In genomic region chr5:170070556-170071412, GRCh38 we compare ENCODE assay signal across 8 cellular contexts. TPM values are rescaled to one million over a fixed set of nuclear protein-coding genes. Genes with fewer than 3 reads are reported as not detected.
DNase-seq lines count a peak whose midpoint lies in the region; ATAC-seq, FAIRE-seq and TF ChIP-seq lines count a peak whose summit lies in the region.

No MANE protein-coding gene starts in this region.

- no peak overlapping the region for H3K27ac ChIP-seq in DND-41 (ENCODE audit: low read length)
- no peak overlapping the region for H3K27ac ChIP-seq in IMR-90 (ENCODE audit: insufficient read depth, low read length)
- H3K27ac ChIP-seq in lower lobe of right lung, result no peak overlapping the region

- H2AFZ ChIP-seq in DND-41 (ENCODE audit: low read depth, low read length), result no peak overlapping the region
- peak overlapping the region; percentile 26 for H2AFZ ChIP-seq in IMR-90 (replicated peaks; ENCODE audit: low read length, poor library complexity)

- no peaks in the 10 kb centered on the region for H3K9me3 ChIP-seq in DND-41 (ENCODE audit: insufficient read depth, low read length, severe bottlenecking)
- no peaks in the 10 kb centered on the region for H3K9me3 ChIP-seq in IMR-90 (ENCODE audit: control insufficient read depth, insufficient read depth, low read length)
- H3K9me3 ChIP-seq in lower lobe of right lung, result no peaks in the 10 kb centered on the region

- FAIRE-seq in bronchial epithelial cell (lab: Jason Lieb, UNC), result no peak

- H3K9ac ChIP-seq in DND-41 (ENCODE audit: low read depth, low read length) (no peak overlapping the region), IMR-90 (ENCODE audit: low read depth, low read length) (no peak overlapping the region)

- no peak overlapping the region for H2BK120ac ChIP-seq in IMR-90 (ENCODE audit: low read depth, low read length)

- H3K4ac ChIP-seq in IMR-90 (ENCODE audit: low read depth, low read length), result no peak overlapping the region

- H3K27me3 ChIP-seq in DND-41 (ENCODE audit: insufficient read depth, low read length, poor library complexity) (no peaks in the 10 kb centered on the region), IMR-90 (ENCODE audit: control insufficient read depth, insufficient read depth, low read length) (peaks cover 4% of the 10 kb centered on the region), bronchial epithelial cell (ENCODE audit: control insufficient read depth, insufficient read depth, low read length) (peaks cover 2% of the 10 kb centered on the region), lower lobe of right lung (ENCODE audit: low read depth) (no peaks in the 10 kb centered on the region)

- H3K4me3 ChIP-seq in DND-41 (ENCODE audit: low read depth in 1 of 2, low read length in 2 of 2) (no peak overlapping the region), IMR-90 (ENCODE audit: insufficient read depth, low read depth, low read length) (no peak overlapping the region), bronchial epithelial cell (ENCODE audit: low read depth, low read length) (no peak overlapping the region), lower lobe of right lung (no peak overlapping the region)

- no peak overlapping the region for H4K91ac ChIP-seq in IMR-90 (ENCODE audit: insufficient read depth, low read depth, low read length)

- H3K4me1 ChIP-seq in DND-41 (ENCODE audit: insufficient read depth, low read length) (no peaks in the 10 kb centered on the region), IMR-90 (ENCODE audit: control insufficient read depth, insufficient read depth, low read length) (no peaks in the 10 kb centered on the region), lower lobe of right lung (no peaks in the 10 kb centered on the region)

- no peaks in the 10 kb centered on the region for H3K9me1 ChIP-seq in IMR-90 (ENCODE audit: insufficient read depth, low read length)

- peaks cover 77% of the 10 kb centered on the region for H3K36me3 ChIP-seq in DND-41 (ENCODE audit: insufficient read depth, low read length)
- no peaks in the 10 kb centered on the region for H3K36me3 ChIP-seq in IMR-90 (ENCODE audit: control insufficient read depth, insufficient read depth, low read length)
- H3K36me3 ChIP-seq in bronchial epithelial cell (ENCODE audit: control insufficient read depth, insufficient read depth, low read length), result no peaks in the 10 kb centered on the region
- peaks cover 34% of the 10 kb centered on the region for H3K36me3 ChIP-seq in lower lobe of right lung

- BruUV-seq in IMR-90 (replicated peaks; lab: Mats Ljungman, UMichigan), result no TSS peak

- H3K23ac ChIP-seq in IMR-90 (ENCODE audit: low read depth, low read length), result no peak overlapping the region

- dilution Hi-C loops in IMR-90 (cut with HindIII; ENCODE audit: low sequenced_read_pairs, unreplicated experiment), result no loop called here

- peak; percentile 69 for ATAC-seq in DND-41 (ENCODE audit: insufficient read depth, low read depth)
- ATAC-seq in IMR-90 (ENCODE audit: low read depth), result peak; percentile 97
- ATAC-seq in lower lobe of right lung, result peak; percentile 63 to 66
- no peak for ATAC-seq in HG03439 (IDR thresholded peaks at IDR 0.05; ENCODE audit: unreplicated experiment)
- ATAC-seq in esophagus mucosa, result no peak
- ATAC-seq in GM21367 (IDR thresholded peaks at IDR 0.05; ENCODE audit: unreplicated experiment), result no peak

- no peak overlapping the region for H2BK15ac ChIP-seq in IMR-90 (ENCODE audit: low read depth, low read length)

- no peaks in the 10 kb centered on the region for H4K20me1 ChIP-seq in DND-41 (ENCODE audit: insufficient read depth, low read length)
- H4K20me1 ChIP-seq in IMR-90 (ENCODE audit: insufficient read depth, low read length), result no peaks in the 10 kb centered on the region

- H4K8ac ChIP-seq in IMR-90 (ENCODE audit: low read depth in 2 of 2, low read length in 2 of 2), result no peak overlapping the region

- no peak overlapping the region for H3K4me2 ChIP-seq in DND-41 (ENCODE audit: insufficient read depth, low read length)
- no peak overlapping the region for H3K4me2 ChIP-seq in IMR-90 (ENCODE audit: low read depth, low read length)

- WGBS in IMR-90 (ENCODE audit: extremely low coverage in 2 of 2, insufficient read length in 1 of 2), 2 experiments, result 14% methylated on average over 11 of the region's 14 CpGs; no CpG with 5 or more reads in 1 of the 2 experiments

- in situ Hi-C loops in IMR-90 (cut with MboI; ENCODE audit: low sequenced_read_pairs), result no loop called here

- no peaks in the 10 kb centered on the region for H3K79me2 ChIP-seq in DND-41 (ENCODE audit: insufficient read depth, low read length)

- H3K56ac ChIP-seq in IMR-90 (ENCODE audit: extremely low read depth, insufficient read depth, low read length), result no peak overlapping the region

- no peak overlapping the region for H4K5ac ChIP-seq in IMR-90 (ENCODE audit: low read depth, low read length)

- no peak overlapping the region for H2AK9ac ChIP-seq in IMR-90 (replicated peaks; ENCODE audit: low read depth, low read length, poor library complexity)

- intact Hi-C loops in IMR-90 (cut with micrococcal nuclease), result loop anchor here (1.0 to 10.0 kb wide), 4 partner anchors 90 to 1086 kb away; partner anchors contain the start of genes INSYN2B and SPDL1
- intact Hi-C loops in lower lobe of right lung (cut with DNase I), result no loop called here

- CTCF ChIA-PET in IMR-90 (lab: Yijun Ruan, JAX), result interaction anchor here (0.5 to 2.3 kb wide), 15 partner anchors 9 to 487 kb away, joined by 3 to 15 read pairs (median 3); partner anchors contain the start of genes INSYN2B and SPDL1

- TF ChIP-seq CTCF in DND-41 (IDR thresholded peaks at IDR 0.05; ENCODE audit: borderline replicate concordance, extremely low read depth, low read length, poor library complexity, severe bottlenecking) (peak; percentile 69), IMR-90 (conservative IDR thresholded peaks at IDR 0.05; ENCODE audit: low read depth, low read length) (peak; percentile 62), bronchial epithelial cell (IDR thresholded peaks at IDR 0.05; ENCODE audit: insufficient read depth, low read length, severe bottlenecking) (peak; percentile 81), lower lobe of right lung (IDR thresholded peaks at IDR 0.05) (peak; percentile 64)

- no peak for TF ChIP-seq POLR2A in IMR-90 (IDR thresholded peaks at IDR 0.05; ENCODE audit: low read depth, low read length)

- H3K79me1 ChIP-seq in IMR-90 (ENCODE audit: low read depth in 1 of 2, low read length in 2 of 2), result no peaks in the 10 kb centered on the region

- no peak overlapping the region for H2AK5ac ChIP-seq in IMR-90 (ENCODE audit: low read depth, low read length)

- H3K18ac ChIP-seq in IMR-90 (ENCODE audit: low read depth, low read length), result no peak overlapping the region

- H2BK5ac ChIP-seq in IMR-90 (ENCODE audit: low read depth, low read length, poor library complexity, severe bottlenecking), result no peak overlapping the region

- no peak overlapping the region for H2BK20ac ChIP-seq in IMR-90 (ENCODE audit: low read depth, low read length)

- peak; percentile 46 for DNase-seq in DND-41
- peak; percentile 45 for DNase-seq in IMR-90
- DNase-seq in bronchial epithelial cell (ENCODE audit: low read depth), result peak; percentile 4
- peak; percentile 56 for DNase-seq in lower lobe of right lung
- DNase-seq in KG1 (lab: John Stamatoyannopoulos, UW), result no peak

- no peak overlapping the region for H3K14ac ChIP-seq in IMR-90 (replicated peaks; ENCODE audit: low read depth, low read length)

- peak; percentile 72 for TF ChIP-seq RAD21 in IMR-90 (IDR thresholded peaks at IDR 0.05; ENCODE audit: low read length)

- POLR2A ChIA-PET in IMR-90 (lab: Charles Lee; ENCODE audit: unreplicated experiment), result no interaction called here

TF ChIP-seq in IMR-90, 13 proteins besides CTCF, POLR2A, EP300 and RAD21:
- no peak for TF ChIP-seq CHD1 (IDR thresholded peaks at IDR 0.05; ENCODE audit: low read depth, low read length)
- peak; percentile 46; the same call in 1 of the 2 replicates for TF ChIP-seq SMC3 (IDR thresholded peaks at IDR 0.05; ENCODE audit: low read depth, low read length)

RNA-seq across cellular contexts. Expression of gene FOXI1, which starts 34.9 kb away (rescaled TPM):
- not detected in 2 replicates for total RNA-seq in IMR-90 (2012; rRNA removed)
- not detected in 2 replicates for polyA plus RNA-seq in IMR-90 (2012; rRNA removed)
- polyA plus RNA-seq in IMR-90 (2012; cell fraction: cytosol; rRNA removed), result not detected in 2 replicates
- not detected in 2 replicates for polyA plus RNA-seq in IMR-90 (2012; cell fraction: nucleus; rRNA removed; ENCODE audit: low replicate concordance)
- not detected in 2 replicates for total RNA-seq in bronchial epithelial cell
- total RNA-seq in lower lobe of right lung, result not detected
- total RNA-seq in esophagus mucosa, result 0.16 TPM

Comparison
In these comparisons a context has a peak if more than half of its experiments do, and no peak if none do; other contexts are left out.
1. ATAC-seq: peak in DND-41 (single experiment), IMR-90 (single experiment) and lower lobe of right lung (2 of 2); none in HG03439 (single experiment), esophagus mucosa (single experiment) and GM21367 (single experiment).
2. Peak in every context shown above with its lines, with median percentiles within 50 percentile points of each other: CTCF ChIP-seq.